Comparison of ENCODE assay signal across 8 cellular contexts in the genomic region with DNA sequence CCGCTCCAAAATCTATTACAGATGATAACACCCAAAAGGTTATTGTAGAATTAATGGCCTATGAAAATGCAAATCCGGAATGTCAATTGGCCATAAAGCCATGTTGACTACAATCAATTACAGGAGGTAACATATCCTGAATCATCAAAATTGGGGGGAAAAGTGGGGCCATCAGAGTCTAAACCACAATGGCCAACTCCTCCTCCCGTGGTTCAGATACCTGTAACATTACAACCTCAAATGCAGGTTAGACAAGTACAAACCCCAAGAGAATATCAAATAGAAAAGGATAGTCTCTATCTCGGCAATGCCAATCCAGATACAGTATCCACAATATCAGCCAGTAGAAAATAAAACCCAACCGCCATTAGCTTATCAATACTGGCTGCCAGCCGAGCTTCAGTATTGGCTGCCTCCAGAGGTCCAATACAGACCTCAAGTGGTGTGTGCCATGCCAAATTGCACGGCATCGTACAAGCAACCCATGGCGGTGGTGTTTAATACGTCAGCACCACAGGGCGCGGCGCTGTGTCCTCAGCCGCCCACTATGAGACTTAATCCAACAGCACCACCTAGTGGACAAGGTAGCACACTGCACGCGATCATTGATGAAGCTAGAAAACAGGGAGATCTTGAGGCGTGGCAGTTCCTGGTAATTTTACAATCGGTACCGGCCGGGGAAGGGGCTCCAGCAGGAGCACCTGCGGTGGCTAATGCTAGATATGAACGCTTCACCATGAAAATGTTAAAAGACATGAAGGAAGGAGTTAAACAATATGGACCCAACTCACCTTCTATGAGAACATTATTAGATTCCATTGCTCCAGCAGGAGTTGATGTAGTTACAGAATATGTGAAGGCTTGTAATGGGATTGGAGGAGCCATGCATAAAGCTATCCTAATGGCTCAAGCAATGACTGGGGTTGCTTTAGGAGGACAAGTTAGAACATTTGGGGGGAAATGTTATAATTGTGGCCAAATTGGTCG. TPM values are rescaled to one million over a fixed set of nuclear protein-coding genes. Genes with fewer than 3 reads are reported as not detected.
A peak's percentile ranks its signal among the peaks of the same experiment; 100 is the strongest.
DNase-seq lines count a peak whose midpoint lies in the region; ATAC-seq and TF ChIP-seq lines count a peak whose summit lies in the region.

No MANE protein-coding gene starts in this region.

- WGBS in right lobe of liver (ENCODE audit: insufficient coverage, low coverage, low lambda C conversion rate, missing lambda C conversion rate) = 20% methylated on average over 20 of the region's 23 CpGs

- CTCF ChIA-PET in activated CD4-positive, alpha-beta T cell treated with anti-CD3 and anti-CD28 coated beads, Interleukin-2, amount 10 ng/mL, durations not matched to agents 7 days and 5 days (lab: Charles Lee) = interaction anchor here (0.5 to 2.0 kb wide), 32 partner anchors 10 to 324 kb away, joined by 3 to 22 read pairs (median 4); a partner anchor contains a TSS

- H3K9ac ChIP-seq in colonic mucosa (ENCODE audit: low read depth in 2 of 2, low read length in 2 of 2) = peak overlapping the region in 1 of 2 donors; percentile 24

- H3K4me3 ChIP-seq in colonic mucosa (no peak overlapping the region), right lobe of liver (no peak overlapping the region)

- H3K4me3 Mint-ChIP-seq in activated CD4-positive, alpha-beta T cell treated with anti-CD3 and anti-CD28 coated beads, Interleukin-2, amount 10 ng/mL, durations not matched to agents 7 days and 5 days = no peak overlapping the region

- peak; percentile 84 for ATAC-seq in HG03280 (IDR thresholded peaks at IDR 0.05; ENCODE audit: unreplicated experiment)
- peak; percentile 92 to 100 (median 98) for ATAC-seq in right lobe of liver
- ATAC-seq in HG03520 (IDR thresholded peaks at IDR 0.05; ENCODE audit: unreplicated experiment) = no peak

- DNase-seq in DMS53 (lab: John Stamatoyannopoulos, UW) = peak; percentile 87
- DNase-seq in NCI-H69 (lab: John Stamatoyannopoulos, UW) = peak; percentile 94
- peak; percentile 92 for DNase-seq in activated CD4-positive, alpha-beta T cell treated with anti-CD3 and anti-CD28 coated beads, Interleukin-2, amount 10 ng/mL, durations not matched to agents 7 days and 5 days
- DNase-seq in colonic mucosa = peak; percentile 93
- DNase-seq in right lobe of liver = peak; percentile 79 to 81 (median 80)
- peak; percentile 90 for DNase-seq in stimulated activated CD4-positive, alpha-beta T cell treated with anti-CD3 and anti-CD28 coated beads, Interleukin-4, amount 100 ng/mL, for 24 hours

- H3K9me3 Mint-ChIP-seq in activated CD4-positive, alpha-beta T cell treated with anti-CD3 and anti-CD28 coated beads, Interleukin-2, amount 10 ng/mL, durations not matched to agents 7 days and 5 days = no peaks in the 10 kb centered on the region

- H3K4me1 Mint-ChIP-seq in activated CD4-positive, alpha-beta T cell treated with anti-CD3 and anti-CD28 coated beads, Interleukin-2, amount 10 ng/mL, durations not matched to agents 7 days and 5 days = peaks cover 17% of the 10 kb centered on the region

- H3K36me3 Mint-ChIP-seq in activated CD4-positive, alpha-beta T cell treated with anti-CD3 and anti-CD28 coated beads, Interleukin-2, amount 10 ng/mL, durations not matched to agents 7 days and 5 days (ENCODE audit: low read depth) = peaks cover 3% of the 10 kb centered on the region

- H3K9me3 ChIP-seq in colonic mucosa = no peaks in the 10 kb centered on the region
- H3K9me3 ChIP-seq in right lobe of liver = no peaks in the 10 kb centered on the region

- H3K27ac Mint-ChIP-seq in activated CD4-positive, alpha-beta T cell treated with anti-CD3 and anti-CD28 coated beads, Interleukin-2, amount 10 ng/mL, durations not matched to agents 7 days and 5 days = peak overlapping the region; percentile 37

- H3K27ac ChIP-seq in colonic mucosa (no peak overlapping the region), right lobe of liver (no peak overlapping the region)

- TF ChIP-seq POLR2A in right lobe of liver (IDR thresholded peaks at IDR 0.05) = no peak

- no peaks in the 10 kb centered on the region for H3K36me3 ChIP-seq in colonic mucosa
- H3K36me3 ChIP-seq in right lobe of liver = peaks cover 0 to 17% (median 2%) of the 10 kb centered on the region in 4 donors

- POLR2A ChIA-PET in activated CD4-positive, alpha-beta T cell treated with anti-CD3 and anti-CD28 coated beads, Interleukin-2, amount 10 ng/mL, durations not matched to agents 7 days and 5 days (lab: Charles Lee) = no interaction called here

- no peaks in the 10 kb centered on the region for H3K27me3 Mint-ChIP-seq in activated CD4-positive, alpha-beta T cell treated with anti-CD3 and anti-CD28 coated beads, Interleukin-2, amount 10 ng/mL, durations not matched to agents 7 days and 5 days

- TF ChIP-seq CTCF in colonic mucosa (IDR thresholded peaks at IDR 0.05) (peak; percentile 98), right lobe of liver (IDR thresholded peaks at IDR 0.05) (peak; percentile 93 to 98 (median 98))

- H3K4me1 ChIP-seq in colonic mucosa (peaks cover 3% of the 10 kb centered on the region), right lobe of liver (peaks cover 0 to 7% (median 0%) of the 10 kb centered on the region in 4 donors)

- intact Hi-C loops in colonic mucosa (cut with DNase I) = no loop called here
- intact Hi-C loops in right lobe of liver (cut with DNase I) = no loop called here

- no peaks in the 10 kb centered on the region for H3K27me3 ChIP-seq in colonic mucosa
- no peaks in the 10 kb centered on the region for H3K27me3 ChIP-seq in right lobe of liver

RNA-seq across cellular contexts. Expression of a gene that starts 15.2 kb away (rescaled TPM):
- 10 to 100 TPM; 46.8 to 52.7 TPM for total RNA-seq in activated CD4-positive, alpha-beta T cell treated with anti-CD3 and anti-CD28 coated beads, Interleukin-2, amount 10 ng/mL, durations not matched to agents 7 days and 5 days
- 10 to 100 TPM; 18.5 to 28.4 TPM for total RNA-seq in colonic mucosa
- 10 to 100 TPM in 5 of 6 experiments, 1 to 10 TPM in 1; 9.3 to 19.8 (median 15.1) TPM for total RNA-seq in right lobe of liver

RNA-seq across cellular contexts. Expression of a gene that starts 37.1 kb away (rescaled TPM):
- under 1 TPM in 1 of 2 experiments, not detected in 1; 0.08 TPM for total RNA-seq in activated CD4-positive, alpha-beta T cell treated with anti-CD3 and anti-CD28 coated beads, Interleukin-2, amount 10 ng/mL, durations not matched to agents 7 days and 5 days
- total RNA-seq in colonic mucosa = 1 to 10 TPM; 1.4 to 1.5 TPM
- not detected for total RNA-seq in right lobe of liver

RNA-seq across cellular contexts. Expression of a gene that starts 42.2 kb away (rescaled TPM):
- total RNA-seq in activated CD4-positive, alpha-beta T cell treated with anti-CD3 and anti-CD28 coated beads, Interleukin-2, amount 10 ng/mL, durations not matched to agents 7 days and 5 days = 10 to 100 TPM; 49.7 to 50.9 TPM
- 10 to 100 TPM; 14.0 to 42.3 TPM for total RNA-seq in colonic mucosa
- total RNA-seq in right lobe of liver = 1 to 10 TPM in 4 of 6 experiments, under 1 TPM in 2; 0.93 to 6.1 (median 3.3) TPM

RNA-seq across cellular contexts. Expression of a gene that starts 43.9 kb away (rescaled TPM):
- total RNA-seq in activated CD4-positive, alpha-beta T cell treated with anti-CD3 and anti-CD28 coated beads, Interleukin-2, amount 10 ng/mL, durations not matched to agents 7 days and 5 days = 10 to 100 TPM; 16.8 to 21.0 TPM
- total RNA-seq in colonic mucosa (10 to 100 TPM; 16.2 to 24.8 TPM), right lobe of liver (10 to 100 TPM in 2 of 6 experiments, 1 to 10 TPM in 4; 3.6 to 18.9 (median 5.6) TPM)

RNA-seq across cellular contexts. Expression of a gene that starts 53.3 kb away (rescaled TPM):
- 100 to 1,000 TPM; 122 to 151 TPM for total RNA-seq in activated CD4-positive, alpha-beta T cell treated with anti-CD3 and anti-CD28 coated beads, Interleukin-2, amount 10 ng/mL, durations not matched to agents 7 days and 5 days
- 10 to 100 TPM in 1 of 2 donors, 1 to 10 TPM in 1; 9.5 to 76.6 TPM for total RNA-seq in colonic mucosa
- total RNA-seq in right lobe of liver = 1 to 10 TPM in 5 of 6 experiments, under 1 TPM in 1; 0.68 to 6.5 (median 1.7) TPM
